19 cellular contexts compared by ENCODE assay signal in the genomic region with DNA sequence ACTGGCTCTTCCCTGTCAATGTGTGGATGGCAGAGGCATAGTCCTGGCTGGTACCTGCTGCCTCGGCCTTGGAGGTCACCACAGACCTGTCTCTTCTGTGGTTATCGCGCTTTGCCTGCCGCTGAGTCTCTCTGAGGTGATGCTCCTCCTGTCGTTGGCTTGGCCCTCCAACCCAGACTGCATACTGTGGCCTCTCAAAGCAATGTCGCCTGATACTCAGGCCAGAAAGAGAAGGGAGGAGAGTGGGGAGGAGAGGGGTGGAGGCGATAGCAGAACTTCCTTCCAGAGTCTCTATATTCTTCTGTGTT.
"Had no signal": no experiment of that assay in that cellular context is flagged by ENCODE, and none has a peak within 500 bp of the region (broad histone marks: within the 10 kb centered on the region; RNA-seq: fewer than 3 reads in every experiment).

No MANE protein-coding gene starts in this region.

- FAIRE-seq: keratinocyte, small intestine, urothelium cell line had no signal

- H3K27ac Mint-ChIP-seq: immature natural killer cell; naive thymus-derived CD4-positive, alpha-beta T cell; nephron progenitor cell had no signal

- H3K4me1 Mint-ChIP-seq: immature natural killer cell; naive thymus-derived CD4-positive, alpha-beta T cell had no signal

- H3K27ac ChIP-seq: esophagus squamous epithelium, gastroesophageal sphincter, neutrophil had no signal

- H3K9me3 Mint-ChIP-seq: central memory CD8-positive, alpha-beta T cell had no signal

- H3K36me3 Mint-ChIP-seq: naive thymus-derived CD4-positive, alpha-beta T cell had no signal

- DNase-seq: esophagus squamous epithelium; foreskin fibroblast; glutamatergic neuron; immature natural killer cell; left ventricle myocardium superior; mesenchymal stem cell; naive thymus-derived CD4-positive, alpha-beta T cell; nephron progenitor cell; right cardiac atrium; small intestine; stimulated activated CD4-positive, alpha-beta T cell treated with anti-CD3 and anti-CD28 coated beads, Interleukin-12 subunit alpha, Interleukin-12 subunit beta, amount 100 ng/mL, for 4 hours; stimulated activated naive CD4-positive, alpha-beta T cell; trophoblast cell had no signal

- H3K4me3 ChIP-seq: esophagus squamous epithelium, gastroesophageal sphincter, lung had no signal

- H3K27me3 ChIP-seq: esophagus squamous epithelium, gastroesophageal sphincter, neutrophil had no signal

- H3K36me3 ChIP-seq: esophagus squamous epithelium, gastroesophageal sphincter, neutrophil had no signal

- H3K9me3 ChIP-seq: esophagus squamous epithelium, gastroesophageal sphincter, neutrophil had no signal

- H3K4me3 Mint-ChIP-seq: central memory CD8-positive, alpha-beta T cell; immature natural killer cell; naive thymus-derived CD4-positive, alpha-beta T cell; nephron progenitor cell had no signal

- H3K27me3 Mint-ChIP-seq: central memory CD8-positive, alpha-beta T cell had no signal

- ATAC-seq: gastroesophageal sphincter; left ventricle myocardium superior; naive thymus-derived CD4-positive, alpha-beta T cell had no signal

- H3K4me1 ChIP-seq: esophagus squamous epithelium, gastroesophageal sphincter had no signal
